In genomic region chr1:12921750-12922149, GRCh38 we compare ENCODE assay signal across 13 cellular contexts. TPM values are rescaled to one million over a fixed set of nuclear protein-coding genes. Genes with fewer than 3 reads are reported as not detected.
DNase-seq lines count a peak whose midpoint lies in the region; ATAC-seq, FAIRE-seq and TF ChIP-seq lines count a peak whose summit lies in the region.
"Not testable (repeated sequence)": the region's sequence is repeated elsewhere in the genome, so short reads cannot be mapped to it uniquely, and the experiment has no call there.
"Had no signal": no experiment of that assay in that cellular context is flagged by ENCODE, and none has a peak within 500 bp of the region (broad histone marks: within the 10 kb centered on the region; RNA-seq: fewer than 3 reads in every experiment).

No MANE protein-coding gene starts in this region.

- not testable (repeated sequence) for DNase-seq in D721Med (ENCODE audit: insufficient read length, low spot score); RCC 7860 (ENCODE audit: low spot score); left lobe of liver (ENCODE audit: low spot score)
- peak; percentile 0 for DNase-seq in NB4 (ENCODE audit: low read depth)
- DNase-seq in superior temporal gyrus (ENCODE audit: extremely low spot score): peak; percentile 0

- peak; percentile 78 for ATAC-seq in left lobe of liver

- FAIRE-seq in D721Med (lab: Jason Lieb, UNC): not testable (repeated sequence)
- FAIRE-seq in G401.6 (lab: Jason Lieb, UNC) (peak; percentile 58), RCC 7860 (lab: Jason Lieb, UNC) (peak; percentile 70), TTC549 (lab: Jason Lieb, UNC) (peak; percentile 33), endometrium (lab: Jason Lieb, UNC) (peak; percentile 21)

- not testable (repeated sequence) for TF ChIP-seq POLR2A in NB4 (IDR thresholded peaks at IDR 0.05; ENCODE audit: extremely low read depth, insufficient read length)

- not testable (repeated sequence) for H3K4me3 ChIP-seq in NB4 (ENCODE audit: low read depth, low read length)

- peak; percentile 1 for TF ChIP-seq CTCF in D721Med (IDR thresholded peaks at IDR 0.05; ENCODE audit: insufficient read depth, missing control alignments)
- TF ChIP-seq CTCF in NB4 (IDR thresholded peaks at IDR 0.05; ENCODE audit: low read depth, low read length): not testable (repeated sequence)

RNA-seq across cellular contexts. Expression of gene PRAMEF7, which starts 5.3 kb away (rescaled TPM):
- total RNA-seq in left lobe of liver: not detected
- total RNA-seq: Caco-2; CD8-positive, alpha-beta memory T cell; H1; HFFc6; HT1080 had no signal

RNA-seq across cellular contexts. Expression of gene PRAMEF10, which starts 23.7 kb away (rescaled TPM):
- total RNA-seq in left lobe of liver: 0.30 TPM
- total RNA-seq: CD8-positive, alpha-beta memory T cell; H1; HFFc6; HT1080 had no signal

RNA-seq across cellular contexts. Expression of gene PRAMEF6, which starts 25.6 kb away (rescaled TPM):
- not detected for total RNA-seq in left lobe of liver
- total RNA-seq: Caco-2; CD8-positive, alpha-beta memory T cell; H1; HFFc6; HT1080 had no signal

RNA-seq across cellular contexts. Expression of gene PRAMEF4, which starts 35.7 kb away (rescaled TPM):
- not detected for total RNA-seq in left lobe of liver
- total RNA-seq: Caco-2; CD8-positive, alpha-beta memory T cell; H1; HFFc6; HT1080 had no signal
